In genomic region chr19:44820648-44821609, GRCh38 we compare ENCODE assay signal across 15 cellular contexts. TPM values are rescaled to one million over a fixed set of nuclear protein-coding genes. Genes with fewer than 3 reads are reported as not detected.
DNase-seq lines count a peak whose midpoint lies in the region; ATAC-seq and TF ChIP-seq lines count a peak whose summit lies in the region.
"Had no signal": no experiment of that assay in that cellular context is flagged by ENCODE, and none has a peak within 500 bp of the region (broad histone marks: within the 10 kb centered on the region; RNA-seq: fewer than 3 reads in every experiment).

No MANE protein-coding gene starts in this region.

- peaks cover 28% of the 10 kb centered on the region for H3K4me1 ChIP-seq in cardiac muscle cell (ENCODE audit: low read depth)
- peaks cover 3% of the 10 kb centered on the region for H3K4me1 ChIP-seq in mesenchymal stem cell (ENCODE audit: control insufficient read depth, insufficient read depth, low read depth, low read length)
- H3K4me1 ChIP-seq in vagina = peaks cover 8% of the 10 kb centered on the region

- H3K9ac ChIP-seq in mesenchymal stem cell (ENCODE audit: low read length) = no peak overlapping the region

- no peaks in the 10 kb centered on the region for H3K36me3 ChIP-seq in cardiac muscle cell
- no peaks in the 10 kb centered on the region for H3K36me3 ChIP-seq in mesenchymal stem cell (ENCODE audit: control insufficient read depth in 1 of 2, insufficient read depth in 2 of 2, low read depth in 1 of 2, low read length in 2 of 2)
- H3K36me3 ChIP-seq in vagina = no peaks in the 10 kb centered on the region

- CTCF ChIA-PET in MCF 10A (lab: Yijun Ruan, JAX) = interaction anchor here (0.8 to 3.1 kb wide), 3 partner anchors 14 to 60 kb away, joined by 3 to 10 read pairs (median 3); no protein-coding TSS in a partner anchor

- H3K4me3 Mint-ChIP-seq in MCF 10A (ENCODE audit: unreplicated experiment) = no peak overlapping the region
- no peak overlapping the region for H3K4me3 Mint-ChIP-seq in activated T-helper 17 cell treated with anti-CD3 and anti-CD28 coated beads, Interleukin-2, amount 50 U/mL, for 72 hours
- H3K4me3 Mint-ChIP-seq: CD4-positive, CD25-positive, alpha-beta regulatory T cell; IgD-negative memory B cell; type B pancreatic cell had no signal

- POLR2A ChIA-PET in MCF 10A (lab: Yijun Ruan, JAX) = interaction anchor here (0.6 to 0.8 kb wide), 2 partner anchors 232 to 255 kb away, joined by 3 to 6 read pairs; no protein-coding TSS in a partner anchor

- no peaks in the 10 kb centered on the region for H3K9me3 ChIP-seq in cardiac muscle cell (ENCODE audit: low read depth)
- H3K9me3 ChIP-seq in mesenchymal stem cell (ENCODE audit: control insufficient read depth, low read length) = no peaks in the 10 kb centered on the region
- no peaks in the 10 kb centered on the region for H3K9me3 ChIP-seq in vagina

- ATAC-seq in activated T-helper 17 cell treated with anti-CD3 and anti-CD28 coated beads, Interleukin-2, amount 50 U/mL, for 72 hours (replicated peaks) = no peak

- peak overlapping the region; percentile 12 for H4K8ac ChIP-seq in mesenchymal stem cell (ENCODE audit: low read length)

- H3K4me3 ChIP-seq in cardiac muscle cell (no peak overlapping the region), mesenchymal stem cell (ENCODE audit: insufficient read depth in 1 of 2, low read depth in 1 of 2, low read length in 2 of 2) (no peak overlapping the region), vagina (peak overlapping the region in 1 of 2 donors; percentile 8)

- H3K27me3 ChIP-seq in cardiac muscle cell (no peaks in the 10 kb centered on the region), mesenchymal stem cell (ENCODE audit: control insufficient read depth in 1 of 2, insufficient read depth in 1 of 2, low read length in 2 of 2) (peaks cover 23 to 29% of the 10 kb centered on the region in 2 experiments), vagina (no peaks in the 10 kb centered on the region)

- no peak overlapping the region for H4K91ac ChIP-seq in mesenchymal stem cell (ENCODE audit: low read length)

- no peaks in the 10 kb centered on the region for H3K9me3 Mint-ChIP-seq in MCF 10A (ENCODE audit: unreplicated experiment)
- no peaks in the 10 kb centered on the region for H3K9me3 Mint-ChIP-seq in activated T-helper 17 cell treated with anti-CD3 and anti-CD28 coated beads, Interleukin-2, amount 50 U/mL, for 72 hours
- H3K9me3 Mint-ChIP-seq: IgD-negative memory B cell, type B pancreatic cell had no signal

- H2BK15ac ChIP-seq in mesenchymal stem cell (ENCODE audit: low read depth, poor library complexity, severe bottlenecking) = no peak overlapping the region

- no peak for TF ChIP-seq POLR2A in vagina (IDR thresholded peaks at IDR 0.05)

- intact Hi-C loops in vagina (cut with DNase I) (no loop called here), MCF 10A (cut with micrococcal nuclease) (no loop called here)

- WGBS in mesenchymal stem cell = 89% methylated on average over 26 of the region's 35 CpGs

- DNase-seq in UCSD-AML1 (lab: John Stamatoyannopoulos, UW; ENCODE audit: unreplicated experiment) (peak; percentile 60), cardiac muscle cell (ENCODE audit: low read depth in 1 of 2, low spot score in 1 of 2) (peak; percentile 42 to 87), mesenchymal stem cell (no peak), vagina (ENCODE audit: extremely low spot score in 2 of 2) (no peak), MCF 10A (ENCODE audit: unreplicated experiment) (no peak), DMS79 treated with DMSO at 0.1 percent for 48 hours (lab: John Stamatoyannopoulos, UW) (no peak)
- DNase-seq: activated naive CD4-positive, alpha-beta T cell; CD4-positive, CD25-positive, alpha-beta regulatory T cell; central memory CD4-positive, alpha-beta T cell; mammary epithelial cell; NCI-H1092 treated with DMSO at 0.1 percent for 48 hours; OCI-M1 had no signal

- H3K14ac ChIP-seq in mesenchymal stem cell (ENCODE audit: low read length in 2 of 2) = no peak overlapping the region

- no peak overlapping the region for H2BK5ac ChIP-seq in mesenchymal stem cell (ENCODE audit: low read depth, low read length, poor library complexity, severe bottlenecking)

- H3K18ac ChIP-seq in mesenchymal stem cell (ENCODE audit: low read depth in 1 of 2, low read length in 2 of 2) = no peak overlapping the region

- H2AK5ac ChIP-seq in mesenchymal stem cell (ENCODE audit: low read length, severe bottlenecking) = no peak overlapping the region

- no peak overlapping the region for H3K27ac Mint-ChIP-seq in MCF 10A (ENCODE audit: low read depth, unreplicated experiment)
- H3K27ac Mint-ChIP-seq in activated T-helper 17 cell treated with anti-CD3 and anti-CD28 coated beads, Interleukin-2, amount 50 U/mL, for 72 hours = no peak overlapping the region
- H3K27ac Mint-ChIP-seq: CD4-positive, CD25-positive, alpha-beta regulatory T cell; IgD-negative memory B cell; type B pancreatic cell had no signal

- H3K27me3 Mint-ChIP-seq in MCF 10A (ENCODE audit: insufficient read depth, unreplicated experiment) = peaks cover 20% of the 10 kb centered on the region
- peaks cover 6% of the 10 kb centered on the region for H3K27me3 Mint-ChIP-seq in activated T-helper 17 cell treated with anti-CD3 and anti-CD28 coated beads, Interleukin-2, amount 50 U/mL, for 72 hours

- peaks cover 5% of the 10 kb centered on the region for H3K4me1 Mint-ChIP-seq in MCF 10A (ENCODE audit: insufficient read depth, unreplicated experiment)
- no peaks in the 10 kb centered on the region for H3K4me1 Mint-ChIP-seq in activated T-helper 17 cell treated with anti-CD3 and anti-CD28 coated beads, Interleukin-2, amount 50 U/mL, for 72 hours
- H3K4me1 Mint-ChIP-seq: CD4-positive, CD25-positive, alpha-beta regulatory T cell; IgD-negative memory B cell had no signal

- no peak overlapping the region for H2BK120ac ChIP-seq in mesenchymal stem cell (ENCODE audit: low read depth, low read length)

- no peak for TF ChIP-seq CTCF in cardiac muscle cell (IDR thresholded peaks at IDR 0.05; ENCODE audit: low read depth, low read length)
- TF ChIP-seq CTCF in vagina (IDR thresholded peaks at IDR 0.05) = no peak
- no peak for TF ChIP-seq CTCF in MCF 10A (IDR thresholded peaks at IDR 0.05; ENCODE audit: unreplicated experiment)

- no peaks in the 10 kb centered on the region for H3K36me3 Mint-ChIP-seq in MCF 10A (ENCODE audit: insufficient read depth, unreplicated experiment)
- no peaks in the 10 kb centered on the region for H3K36me3 Mint-ChIP-seq in activated T-helper 17 cell treated with anti-CD3 and anti-CD28 coated beads, Interleukin-2, amount 50 U/mL, for 72 hours (ENCODE audit: low read depth)
- H3K36me3 Mint-ChIP-seq: CD4-positive, CD25-positive, alpha-beta regulatory T cell; type B pancreatic cell had no signal

- H3K23ac ChIP-seq in mesenchymal stem cell (ENCODE audit: low read length in 2 of 2) = no peak overlapping the region

- H2AFZ ChIP-seq in mesenchymal stem cell (ENCODE audit: low read depth, low read length) = no peak overlapping the region

- no peak overlapping the region for H3K4me2 ChIP-seq in mesenchymal stem cell (ENCODE audit: low read length, poor library complexity, severe bottlenecking)

- H3K27ac ChIP-seq in cardiac muscle cell (peak overlapping the region; percentile 82), mesenchymal stem cell (ENCODE audit: low read length, poor library complexity, severe bottlenecking) (no peak overlapping the region), vagina (peak overlapping the region; percentile 61)

- H3K79me1 ChIP-seq in mesenchymal stem cell (replicated peaks; ENCODE audit: low read length, poor library complexity, severe bottlenecking) = no peaks in the 10 kb centered on the region

- no peak overlapping the region for H2BK12ac ChIP-seq in mesenchymal stem cell (ENCODE audit: low read length in 2 of 2)

- no TSS peak for BruUV-seq in MCF 10A (replicated peaks; lab: Mats Ljungman, UMichigan)

- H3K4ac ChIP-seq in mesenchymal stem cell (ENCODE audit: low read depth in 1 of 2, low read length in 2 of 2) = no peak overlapping the region

RNA-seq across cellular contexts. Expression of gene BCAM, which starts 12.0 kb away (rescaled TPM):
- total RNA-seq in cardiac muscle cell = 338 TPM in 2 replicates
- 41.4 and 56.1 TPM in 2 replicates for polyA plus RNA-seq in cardiac muscle cell
- polyA plus RNA-seq in mesenchymal stem cell (2013, experiment 1 of 2) = 19.9 TPM
- 20.0 TPM for polyA plus RNA-seq in mesenchymal stem cell (2013, experiment 2 of 2)
- 57.2 TPM for total RNA-seq in vagina
- total RNA-seq in MCF 10A (2022) = 2.9 and 5.0 TPM in 2 replicates
- total RNA-seq in activated T-helper 17 cell treated with anti-CD3 and anti-CD28 coated beads, Interleukin-2, amount 50 U/mL, for 72 hours = not detected
- total RNA-seq: CD4-positive, CD25-positive, alpha-beta regulatory T cell had no signal
- polyA plus RNA-seq: CD4-positive, CD25-positive, alpha-beta regulatory T cell; IgD-negative memory B cell had no signal

RNA-seq across cellular contexts. Expression of gene NECTIN2, which starts 25.2 kb away (rescaled TPM):
- 135 and 144 TPM in 2 replicates for total RNA-seq in cardiac muscle cell
- polyA plus RNA-seq in cardiac muscle cell = 155 and 156 TPM in 2 replicates
- polyA plus RNA-seq in mesenchymal stem cell (2013, experiment 1 of 2) = 234 TPM
- polyA plus RNA-seq in mesenchymal stem cell (2013, experiment 2 of 2) = 231 TPM
- 72.9 TPM for total RNA-seq in vagina
- 46.5 and 56.7 TPM in 2 replicates for total RNA-seq in MCF 10A (2022)
- under 1 TPM; 0.45 to 0.64 TPM for total RNA-seq in activated T-helper 17 cell treated with anti-CD3 and anti-CD28 coated beads, Interleukin-2, amount 50 U/mL, for 72 hours
- polyA plus RNA-seq: CD4-positive, CD25-positive, alpha-beta regulatory T cell; IgD-negative memory B cell had no signal

RNA-seq across cellular contexts. Expression of gene CBLC, which starts 43.2 kb away (rescaled TPM):
- total RNA-seq in cardiac muscle cell = not detected in 2 replicates
- polyA plus RNA-seq in cardiac muscle cell = 0.11 TPM in 1 of 2 replicates, not detected in the other
- polyA plus RNA-seq in mesenchymal stem cell (2013, experiment 1 of 2) = not detected
- not detected for polyA plus RNA-seq in mesenchymal stem cell (2013, experiment 2 of 2)
- 42.2 TPM for total RNA-seq in vagina
- 9.6 and 14.6 TPM in 2 replicates for total RNA-seq in MCF 10A (2022)
- total RNA-seq in activated T-helper 17 cell treated with anti-CD3 and anti-CD28 coated beads, Interleukin-2, amount 50 U/mL, for 72 hours = not detected
- total RNA-seq: CD4-positive, CD25-positive, alpha-beta regulatory T cell had no signal
- polyA plus RNA-seq: CD4-positive, CD25-positive, alpha-beta regulatory T cell; IgD-negative memory B cell had no signal

Comparison
In these comparisons a context has a peak if more than half of its experiments do, and no peak if none do; other contexts are left out.
1. DNase-seq: peak in UCSD-AML1 (single experiment) and cardiac muscle cell (2 of 2); none in mesenchymal stem cell (single experiment), vagina (0 of 2), MCF 10A (single experiment) and DMS79 treated with DMSO at 0.1 percent for 48 hours (single experiment).
2. RNA of gene NECTIN2, which starts 25.2 kb away (total RNA-seq): 135 to 144 TPM in cardiac muscle cell, 72.9 TPM in vagina (single experiment) and 46.5 to 56.7 TPM in MCF 10A; 0.45 to 0.64 TPM in activated T-helper 17 cell treated with anti-CD3 and anti-CD28 coated beads, Interleukin-2, amount 50 U/mL, for 72 hours; every median in the first group is over 10 times any median in the second.